In genomic region chr12:125192690-125193221, GRCh38 we compare ENCODE assay signal across 2 cellular contexts.
TF ChIP-seq lines count a peak whose summit lies in the region.

No MANE protein-coding gene starts in this region.

TF ChIP-seq in HepG2, 621 proteins besides CTCF, POLR2A, EP300 and RAD21 (continued from another document):
- TF ChIP-seq ZNF276 (CRISPR knock-in tag; IDR thresholded peaks at IDR 0.05; ENCODE audit: low read depth) (no peak), MTF1 (CRISPR knock-in tag; IDR thresholded peaks at IDR 0.05) (no peak), ZNF629 (CRISPR knock-in tag; conservative IDR thresholded peaks at IDR 0.05) (peak; percentile 86), AKNA (CRISPR knock-in tag; IDR thresholded peaks at IDR 0.05; ENCODE audit: borderline replicate concordance) (no peak), DNMT1 (CRISPR knock-in tag; IDR thresholded peaks at IDR 0.05) (no peak)
TF ChIP-seq in HepG2: peak in this region for 1.

TF ChIP-seq in WTC11, 78 proteins besides CTCF, POLR2A, EP300 and RAD21 (continued from another document):
- 0 out of 2 replicates have a peak, but pooled peaks have one; percentile 28 for TF ChIP-seq MAX (CRISPR knock-in tag; IDR thresholded peaks at IDR 0.05)
